14 cellular contexts compared by ENCODE assay signal in the genomic region with DNA sequence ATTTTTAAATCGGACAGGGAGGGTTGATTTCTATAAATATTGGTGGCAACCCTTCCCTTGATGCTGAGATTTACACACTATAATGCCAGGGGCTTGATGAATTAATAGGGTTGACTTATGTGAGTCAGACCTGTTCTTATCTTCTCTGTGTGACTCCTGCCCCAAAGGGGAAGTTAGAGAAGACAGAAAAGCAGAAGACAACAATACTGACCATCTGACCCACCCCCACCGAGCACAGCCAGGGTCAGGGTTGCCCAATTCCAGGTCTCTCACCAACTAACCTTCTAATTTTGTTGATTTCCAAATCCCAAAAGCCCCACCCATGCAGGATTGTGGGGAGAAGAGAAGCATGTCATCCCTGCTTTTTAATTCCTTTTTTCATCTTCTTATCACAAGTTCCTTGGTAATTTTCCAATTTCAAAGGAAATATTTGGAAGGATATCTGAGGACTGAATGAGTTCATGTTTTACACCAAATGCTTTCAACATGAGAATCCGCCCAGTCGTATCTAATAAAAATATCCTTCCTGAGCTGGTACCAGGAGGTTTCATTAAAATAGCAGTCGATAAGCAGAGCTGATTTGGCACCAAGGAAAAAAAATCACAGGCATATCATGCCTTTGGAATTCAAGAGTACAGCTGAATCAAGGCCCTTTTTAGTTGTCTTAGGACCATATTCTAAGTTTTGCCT.
DNase-seq lines count a peak whose midpoint lies in the region; ATAC-seq and TF ChIP-seq lines count a peak whose summit lies in the region.
"Had no signal": no experiment of that assay in that cellular context is flagged by ENCODE, and none has a peak within 500 bp of the region (broad histone marks: within the 10 kb centered on the region; RNA-seq: fewer than 3 reads in every experiment).

No MANE protein-coding gene starts in this region.

- H4K91ac ChIP-seq in trophoblast cell (ENCODE audit: low read depth, low read length), result no peak overlapping the region

- H3K4me3 ChIP-seq in fibroblast of the aortic adventitia (ENCODE audit: low read depth, low read length), result no peak overlapping the region
- no peak overlapping the region for H3K4me3 ChIP-seq in trophoblast cell (ENCODE audit: low read depth, low read length)
- H3K4me3 ChIP-seq: A549, ascending aorta had no signal

- H3K4ac ChIP-seq in trophoblast cell (ENCODE audit: low read depth, low read length), result no peak overlapping the region

- H3K79me2 ChIP-seq in trophoblast cell (ENCODE audit: control insufficient read depth, insufficient read depth, low read length, poor library complexity), result no peaks in the 10 kb centered on the region

- no peak overlapping the region for H4K12ac ChIP-seq in trophoblast cell (ENCODE audit: low read depth, low read length)

- no peaks in the 10 kb centered on the region for H3K27me3 ChIP-seq in trophoblast cell (ENCODE audit: insufficient read depth, low read length)
- H3K27me3 ChIP-seq: ascending aorta had no signal

- no peak overlapping the region for H3K9ac ChIP-seq in trophoblast cell (ENCODE audit: low read length)

- H2AK5ac ChIP-seq in trophoblast cell (ENCODE audit: low read length), result no peak overlapping the region

- no CpG with 5 or more reads among the region's 5 CpGs for WGBS in trophoblast cell (ENCODE audit: extremely low coverage, insufficient coverage, insufficient read length)

- H2BK120ac ChIP-seq in trophoblast cell (ENCODE audit: insufficient read depth, low read length, poor library complexity), result no peak overlapping the region

- no peaks in the 10 kb centered on the region for H3K36me3 ChIP-seq in trophoblast cell (ENCODE audit: control insufficient read depth in 1 of 2, insufficient read depth in 2 of 2, low read length in 2 of 2)
- H3K36me3 ChIP-seq: ascending aorta had no signal

- H3K27ac ChIP-seq in trophoblast cell (ENCODE audit: low read depth, low read length), result no peak overlapping the region
- H3K27ac ChIP-seq: A549, ascending aorta had no signal

- no peak overlapping the region for H3K23ac ChIP-seq in trophoblast cell (ENCODE audit: low read length)

- no peak overlapping the region for H3K18ac ChIP-seq in trophoblast cell (ENCODE audit: low read length)

- peaks cover 3 to 5% of the 10 kb centered on the region in 2 experiments for H3K4me1 ChIP-seq in trophoblast cell (ENCODE audit: control insufficient read depth in 1 of 2, insufficient read depth in 2 of 2, low read length in 2 of 2)
- H3K4me1 ChIP-seq: A549 had no signal

- H2AFZ ChIP-seq in trophoblast cell (ENCODE audit: insufficient read depth, low read length, poor library complexity), result no peak overlapping the region

- no peak for TF ChIP-seq CTCF in fibroblast of the aortic adventitia (IDR thresholded peaks at IDR 0.05; ENCODE audit: insufficient read depth, low read length)

- no peak overlapping the region for H4K8ac ChIP-seq in trophoblast cell (ENCODE audit: low read depth, low read length)

- peaks cover 4% of the 10 kb centered on the region for H3K9me3 ChIP-seq in trophoblast cell (ENCODE audit: insufficient read depth, low read depth, low read length)
- H3K9me3 ChIP-seq: A549, ascending aorta had no signal

- H3K14ac ChIP-seq in trophoblast cell (ENCODE audit: low read length), result no peak overlapping the region

- ATAC-seq in SK-N-SH treated with all-trans-retinoic acid at 6 μM for 48 hours (peak; percentile 73), GM21576 (IDR thresholded peaks at IDR 0.05; ENCODE audit: unreplicated experiment) (no peak), GM19328 (IDR thresholded peaks at IDR 0.05; ENCODE audit: unreplicated experiment) (no peak)
- ATAC-seq: A549 had no signal

- H2BK12ac ChIP-seq in trophoblast cell (ENCODE audit: low read length), result no peak overlapping the region

- H3K79me1 ChIP-seq in trophoblast cell (ENCODE audit: low read length), result no peaks in the 10 kb centered on the region

- H3K4me2 ChIP-seq in trophoblast cell (ENCODE audit: low read length), result no peak overlapping the region
- H3K4me2 ChIP-seq: A549 had no signal

- H2BK5ac ChIP-seq in trophoblast cell (ENCODE audit: low read depth, low read length, poor library complexity), result no peak overlapping the region

- DNase-seq in A172 (ENCODE audit: low spot score) (peak; percentile 92), HS-5 (ENCODE audit: low read depth) (peak; percentile 44), fibroblast of the aortic adventitia (ENCODE audit: low read depth) (peak; percentile 97), trophoblast cell (no peak), NCI-H748 treated with DMSO at 0.1 percent for 48 hours (lab: John Stamatoyannopoulos, UW) (no peak)
- DNase-seq: activated effector memory CD4-positive, alpha-beta T cell treated with anti-CD3 and anti-CD28 coated beads, Interleukin-2, amount 50 U/mL, for 16 hours; COR-L47; NCI-H2171 treated with DMSO at 0.1 percent for 48 hours; posterior cingulate gyrus had no signal

TF ChIP-seq in SK-N-SH treated with all-trans-retinoic acid at 6 μM for 48 hours, 23 proteins besides CTCF, POLR2A, EP300 and RAD21 (continues in another document):
- TF ChIP-seq ESRRG (CRISPR knock-in tag; IDR thresholded peaks at IDR 0.05) (no peak), ZFP3 (CRISPR knock-in tag; IDR thresholded peaks at IDR 0.05) (peak; percentile 11; the same call in 1 of the 2 replicates), CSDC2 (CRISPR knock-in tag; IDR thresholded peaks at IDR 0.05) (no peak), TOX (CRISPR knock-in tag; IDR thresholded peaks at IDR 0.05; ENCODE audit: borderline replicate concordance) (no peak), ZNF565 (CRISPR knock-in tag; conservative IDR thresholded peaks at IDR 0.05; ENCODE audit: low read depth) (no peak), GLIS3 (CRISPR knock-in tag; IDR thresholded peaks at IDR 0.05) (no peak), ZNF8 (CRISPR knock-in tag; IDR thresholded peaks at IDR 0.05) (no peak), ZC3H10 (CRISPR knock-in tag; IDR thresholded peaks at IDR 0.05) (no peak), OSR1 (CRISPR knock-in tag; IDR thresholded peaks at IDR 0.05) (no peak), SNAI2 (CRISPR knock-in tag; IDR thresholded peaks at IDR 0.05) (no peak), ZFP30 (CRISPR knock-in tag; IDR thresholded peaks at IDR 0.05) (no peak), RARB (CRISPR knock-in tag; IDR thresholded peaks at IDR 0.05) (no peak), ISL1 (CRISPR knock-in tag; IDR thresholded peaks at IDR 0.05) (peak; percentile 88), TCF4 (CRISPR knock-in tag; IDR thresholded peaks at IDR 0.05; ENCODE audit: borderline replicate concordance) (no peak)
- TF ChIP-seq, protein P1, sequence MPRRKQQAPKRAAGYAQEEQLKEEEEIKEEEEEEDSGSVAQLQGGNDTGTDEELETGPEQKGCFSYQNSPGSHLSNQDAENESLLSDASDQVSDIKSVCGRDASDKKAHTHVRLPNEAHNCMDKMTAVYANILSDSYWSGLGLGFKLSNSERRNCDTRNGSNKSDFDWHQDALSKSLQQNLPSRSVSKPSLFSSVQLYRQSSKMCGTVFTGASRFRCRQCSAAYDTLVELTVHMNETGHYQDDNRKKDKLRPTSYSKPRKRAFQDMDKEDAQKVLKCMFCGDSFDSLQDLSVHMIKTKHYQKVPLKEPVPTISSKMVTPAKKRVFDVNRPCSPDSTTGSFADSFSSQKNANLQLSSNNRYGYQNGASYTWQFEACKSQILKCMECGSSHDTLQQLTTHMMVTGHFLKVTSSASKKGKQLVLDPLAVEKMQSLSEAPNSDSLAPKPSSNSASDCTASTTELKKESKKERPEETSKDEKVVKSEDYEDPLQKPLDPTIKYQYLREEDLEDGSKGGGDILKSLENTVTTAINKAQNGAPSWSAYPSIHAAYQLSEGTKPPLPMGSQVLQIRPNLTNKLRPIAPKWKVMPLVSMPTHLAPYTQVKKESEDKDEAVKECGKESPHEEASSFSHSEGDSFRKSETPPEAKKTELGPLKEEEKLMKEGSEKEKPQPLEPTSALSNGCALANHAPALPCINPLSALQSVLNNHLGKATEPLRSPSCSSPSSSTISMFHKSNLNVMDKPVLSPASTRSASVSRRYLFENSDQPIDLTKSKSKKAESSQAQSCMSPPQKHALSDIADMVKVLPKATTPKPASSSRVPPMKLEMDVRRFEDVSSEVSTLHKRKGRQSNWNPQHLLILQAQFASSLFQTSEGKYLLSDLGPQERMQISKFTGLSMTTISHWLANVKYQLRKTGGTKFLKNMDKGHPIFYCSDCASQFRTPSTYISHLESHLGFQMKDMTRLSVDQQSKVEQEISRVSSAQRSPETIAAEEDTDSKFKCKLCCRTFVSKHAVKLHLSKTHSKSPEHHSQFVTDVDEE (CRISPR knock-in tag; IDR thresholded peaks at IDR 0.05), result no peak
- TF ChIP-seq, protein P2, sequence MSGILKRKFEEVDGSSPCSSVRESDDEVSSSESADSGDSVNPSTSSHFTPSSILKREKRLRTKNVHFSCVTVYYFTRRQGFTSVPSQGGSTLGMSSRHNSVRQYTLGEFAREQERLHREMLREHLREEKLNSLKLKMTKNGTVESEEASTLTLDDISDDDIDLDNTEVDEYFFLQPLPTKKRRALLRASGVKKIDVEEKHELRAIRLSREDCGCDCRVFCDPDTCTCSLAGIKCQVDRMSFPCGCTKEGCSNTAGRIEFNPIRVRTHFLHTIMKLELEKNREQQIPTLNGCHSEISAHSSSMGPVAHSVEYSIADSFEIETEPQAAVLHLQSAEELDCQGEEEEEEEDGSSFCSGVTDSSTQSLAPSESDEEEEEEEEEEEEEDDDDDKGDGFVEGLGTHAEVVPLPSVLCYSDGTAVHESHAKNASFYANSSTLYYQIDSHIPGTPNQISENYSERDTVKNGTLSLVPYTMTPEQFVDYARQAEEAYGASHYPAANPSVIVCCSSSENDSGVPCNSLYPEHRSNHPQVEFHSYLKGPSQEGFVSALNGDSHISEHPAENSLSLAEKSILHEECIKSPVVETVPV (CRISPR knock-in tag; IDR thresholded peaks at IDR 0.05), result no peak
- TF ChIP-seq, protein P3, sequence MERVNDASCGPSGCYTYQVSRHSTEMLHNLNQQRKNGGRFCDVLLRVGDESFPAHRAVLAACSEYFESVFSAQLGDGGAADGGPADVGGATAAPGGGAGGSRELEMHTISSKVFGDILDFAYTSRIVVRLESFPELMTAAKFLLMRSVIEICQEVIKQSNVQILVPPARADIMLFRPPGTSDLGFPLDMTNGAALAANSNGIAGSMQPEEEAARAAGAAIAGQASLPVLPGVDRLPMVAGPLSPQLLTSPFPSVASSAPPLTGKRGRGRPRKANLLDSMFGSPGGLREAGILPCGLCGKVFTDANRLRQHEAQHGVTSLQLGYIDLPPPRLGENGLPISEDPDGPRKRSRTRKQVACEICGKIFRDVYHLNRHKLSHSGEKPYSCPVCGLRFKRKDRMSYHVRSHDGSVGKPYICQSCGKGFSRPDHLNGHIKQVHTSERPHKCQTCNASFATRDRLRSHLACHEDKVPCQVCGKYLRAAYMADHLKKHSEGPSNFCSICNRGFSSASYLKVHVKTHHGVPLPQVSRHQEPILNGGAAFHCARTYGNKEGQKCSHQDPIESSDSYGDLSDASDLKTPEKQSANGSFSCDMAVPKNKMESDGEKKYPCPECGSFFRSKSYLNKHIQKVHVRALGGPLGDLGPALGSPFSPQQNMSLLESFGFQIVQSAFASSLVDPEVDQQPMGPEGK (CRISPR knock-in tag; IDR thresholded peaks at IDR 0.05; ENCODE audit: borderline replicate concordance), result no peak

Comparison
In these comparisons a context has a peak if more than half of its experiments do, and no peak if none do; other contexts are left out.
1. DNase-seq: peak in A172 (single experiment), HS-5 (single experiment) and fibroblast of the aortic adventitia (single experiment); none in trophoblast cell (0 of 2) and NCI-H748 treated with DMSO at 0.1 percent for 48 hours (single experiment).